13 cellular contexts compared by ENCODE assay signal in the genomic region with DNA sequence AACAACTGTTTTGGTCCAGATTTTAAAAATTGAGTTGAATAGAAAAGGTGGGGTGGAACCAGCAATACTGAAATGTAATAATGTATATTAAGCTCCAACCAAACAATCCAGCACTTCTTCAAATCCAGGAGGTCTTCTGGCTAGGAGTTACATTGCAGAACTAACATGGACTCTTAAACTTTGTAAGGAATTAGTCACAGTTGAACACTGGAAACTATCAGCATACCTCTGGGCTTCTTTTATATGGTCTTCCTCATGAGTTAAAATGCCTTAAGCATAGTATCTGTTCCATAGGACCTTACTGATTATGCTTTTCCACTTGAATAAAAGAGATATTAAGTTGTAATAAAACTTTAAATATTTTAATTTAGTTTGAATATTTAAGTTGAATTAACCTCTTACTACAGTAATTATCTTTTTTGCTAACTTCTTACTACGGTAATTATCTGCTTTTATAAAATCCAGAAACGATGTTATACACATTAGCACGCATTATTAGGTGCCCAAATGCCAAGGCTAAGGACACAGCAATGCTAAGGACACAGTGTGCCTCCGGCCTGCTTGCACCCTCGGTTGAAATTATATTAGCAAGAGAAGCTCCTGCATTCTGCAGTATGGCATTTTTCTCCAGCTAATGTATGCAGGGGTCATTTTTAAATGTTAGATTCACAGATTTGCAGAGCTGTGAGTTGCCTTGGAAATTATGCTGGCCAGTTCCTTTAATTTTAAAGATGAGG.
A peak's percentile ranks its signal among the peaks of the same experiment; 100 is the strongest.
DNase-seq lines count a peak whose midpoint lies in the region; ATAC-seq and TF ChIP-seq lines count a peak whose summit lies in the region.
"Had no signal": no experiment of that assay in that cellular context is flagged by ENCODE, and none has a peak within 500 bp of the region (broad histone marks: within the 10 kb centered on the region; RNA-seq: fewer than 3 reads in every experiment).

No MANE protein-coding gene starts in this region.

- no peaks in the 10 kb centered on the region for H3K27me3 ChIP-seq in RWPE2 (ENCODE audit: insufficient read depth, poor library complexity, severe bottlenecking)
- no peaks in the 10 kb centered on the region for H3K27me3 ChIP-seq in heart left ventricle
- H3K27me3 ChIP-seq in prostate gland (replicated peaks; ENCODE audit: insufficient read depth), result no peaks in the 10 kb centered on the region
- H3K27me3 ChIP-seq in ovary, result no peaks in the 10 kb centered on the region
- H3K27me3 ChIP-seq: SJSA1 had no signal

- TF ChIP-seq CTCF in RWPE2 (IDR thresholded peaks at IDR 0.05; ENCODE audit: poor library complexity, severe bottlenecking), result no peak
- no peak for TF ChIP-seq CTCF in heart left ventricle (IDR thresholded peaks at IDR 0.05)
- TF ChIP-seq CTCF in prostate gland (IDR thresholded peaks at IDR 0.05), result no peak
- TF ChIP-seq CTCF in ovary (IDR thresholded peaks at IDR 0.05), result no peak

- no peak overlapping the region for H3K4me3 ChIP-seq in RWPE2 (ENCODE audit: severe bottlenecking)
- H3K4me3 ChIP-seq in heart left ventricle, result no peak overlapping the region
- H3K4me3 ChIP-seq in prostate gland, result no peak overlapping the region
- H3K4me3 ChIP-seq in ovary, result no peak overlapping the region
- H3K4me3 ChIP-seq: SJSA1 had no signal

- TF ChIP-seq EP300 in ovary (IDR thresholded peaks at IDR 0.05), result no peak

- peaks cover 27% of the 10 kb centered on the region for H3K36me3 ChIP-seq in RWPE2 (ENCODE audit: low read depth)
- H3K36me3 ChIP-seq in heart left ventricle, result no peaks in the 10 kb centered on the region
- H3K36me3 ChIP-seq in prostate gland, result no peaks in the 10 kb centered on the region
- no peaks in the 10 kb centered on the region for H3K36me3 ChIP-seq in ovary

- H3K9me3 ChIP-seq in RWPE2 (ENCODE audit: severe bottlenecking) (no peaks in the 10 kb centered on the region), heart left ventricle (no peaks in the 10 kb centered on the region), prostate gland (no peaks in the 10 kb centered on the region), ovary (no peaks in the 10 kb centered on the region)
- H3K9me3 ChIP-seq: SJSA1 had no signal

- no peak for TF ChIP-seq POLR2A in heart left ventricle (IDR thresholded peaks at IDR 0.05)
- no peak for TF ChIP-seq POLR2A in prostate gland (IDR thresholded peaks at IDR 0.05)
- no peak for TF ChIP-seq POLR2A in ovary (IDR thresholded peaks at IDR 0.05)

- ATAC-seq in RWPE2 (ENCODE audit: low read depth) (peak; percentile 17; the same call in 2 of the 3 replicates), heart left ventricle (peak in 3 of 4 donors; percentile 44 to 61 (median 50)), HG03135 (IDR thresholded peaks at IDR 0.05; ENCODE audit: unreplicated experiment) (no peak), HG03457 (IDR thresholded peaks at IDR 0.05; ENCODE audit: unreplicated experiment) (no peak)

- H3K4me1 ChIP-seq in RWPE2 (ENCODE audit: insufficient read depth, poor library complexity, severe bottlenecking), result peaks cover 84% of the 10 kb centered on the region
- H3K4me1 ChIP-seq in heart left ventricle, result peaks cover 0 to 46% (median 8%) of the 10 kb centered on the region in 12 donors
- peaks cover 9% of the 10 kb centered on the region for H3K4me1 ChIP-seq in prostate gland (replicated peaks)
- no peaks in the 10 kb centered on the region for H3K4me1 ChIP-seq in ovary (ENCODE audit: insufficient read depth)

- intact Hi-C loops in heart left ventricle (cut with DNase I), result loop anchor here in 1 of 10 donors (5.0 kb wide), 1 partner anchor 38 kb away; no protein-coding TSS in a partner anchor
- intact Hi-C loops in prostate gland (cut with DNase I), result no loop called here
- intact Hi-C loops in ovary (cut with DNase I), result loop anchor here in 1 of 4 donors (10.0 kb wide), 1 partner anchor 59 kb away; no protein-coding TSS in a partner anchor

- DNase-seq in ELR (ENCODE audit: low read depth) (peak; percentile 34), RWPE2 (ENCODE audit: low spot score) (no peak), heart left ventricle (no peak), prostate gland (ENCODE audit: low spot score) (no peak), ovary (no peak), dedifferentiated amniotic fluid mesenchymal stem cell (ENCODE audit: extremely low spot score) (no peak)
- DNase-seq: GDM1, MV-4-11, naive B cell, NCI-H510A treated with DMSO at 0.1 percent for 48 hours had no signal

- H3K27ac ChIP-seq in RWPE2 (ENCODE audit: poor library complexity, severe bottlenecking) (peak overlapping the region; percentile 95), heart left ventricle (peak overlapping the region in 11 of 12 donors; percentile 22 to 74 (median 63)), prostate gland (peak overlapping the region; percentile 48 to 77), ovary (no peak overlapping the region)
- H3K27ac ChIP-seq: SJSA1 had no signal

- 58 to 72% (median 65%) methylated on average over 5 of the region's 5 CpGs for WGBS in heart left ventricle, 4 donors
- WGBS in prostate gland, result 81% methylated on average over 5 of the region's 5 CpGs
- 92 to 95% (median 95%) methylated on average over 5 of the region's 5 CpGs for WGBS in ovary, 3 donors

Comparison
In these comparisons a context has a peak if more than half of its experiments do, and no peak if none do; other contexts are left out.
1. ATAC-seq: peak in RWPE2 (single experiment) and heart left ventricle (3 of 4); none in HG03135 (single experiment) and HG03457 (single experiment).
2. H3K27ac ChIP-seq: peak in RWPE2 (single experiment), heart left ventricle (11 of 12) and prostate gland (2 of 2); none in ovary (0 of 2).